ENCODE assay signal across 8 cellular contexts in the genomic region with DNA sequence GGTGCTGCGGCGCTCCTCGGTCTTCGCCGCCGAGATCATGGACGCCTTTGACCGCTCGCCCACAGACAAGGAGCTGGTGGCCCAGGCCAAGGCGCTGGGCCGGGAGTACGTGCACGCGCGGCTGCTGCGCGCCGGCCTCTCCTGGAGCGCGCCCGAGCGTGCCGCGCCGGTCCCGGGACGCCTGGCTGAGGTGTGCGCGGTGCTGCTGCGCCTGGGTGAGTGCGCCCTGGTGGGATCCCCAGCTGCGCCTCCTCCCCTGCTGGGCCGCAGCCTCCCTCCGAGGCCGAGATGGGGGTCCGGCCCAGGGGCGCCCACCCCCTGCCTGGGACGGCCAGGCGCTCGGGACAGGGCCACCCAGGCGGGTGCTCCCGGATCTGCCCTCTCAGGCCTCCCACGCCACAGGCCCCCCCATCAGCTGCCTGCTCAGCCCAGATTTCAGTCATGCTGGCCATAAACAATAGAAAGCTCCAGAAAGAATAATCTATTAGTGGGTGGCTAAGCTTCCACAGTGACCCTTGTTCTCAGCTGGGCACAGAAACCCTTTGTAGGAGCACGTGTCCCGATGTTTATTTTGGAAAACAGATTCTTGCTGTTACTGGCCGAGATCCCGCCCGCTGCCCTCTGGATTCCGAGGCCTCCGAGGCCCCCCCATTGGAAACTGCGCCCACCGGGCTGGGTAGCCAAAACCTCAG. TPM values are rescaled to one million over a fixed set of nuclear protein-coding genes. Genes with fewer than 3 reads are reported as not detected.
DNase-seq lines count a peak whose midpoint lies in the region; ATAC-seq and TF ChIP-seq lines count a peak whose summit lies in the region.

No MANE protein-coding gene starts in this region.

- peak overlapping the region; percentile 29 to 92 (median 68) for H3K9ac ChIP-seq in subcutaneous abdominal adipose tissue (ENCODE audit: low read length in 5 of 5)

- H3K36me3 ChIP-seq in Peyer's patch, result no peaks in the 10 kb centered on the region
- H3K36me3 ChIP-seq in effector memory CD4-positive, alpha-beta T cell (ENCODE audit: control insufficient read depth, insufficient read depth, low read length), result no peaks in the 10 kb centered on the region
- H3K36me3 ChIP-seq in lower lobe of right lung, result peaks cover 8% of the 10 kb centered on the region
- peaks cover 0 to 21% (median 20%) of the 10 kb centered on the region in 5 donors for H3K36me3 ChIP-seq in subcutaneous abdominal adipose tissue (ENCODE audit: control insufficient read depth in 5 of 5, insufficient read depth in 5 of 5, low read length in 5 of 5)

- no peaks in the 10 kb centered on the region for H3K9me3 ChIP-seq in Peyer's patch
- H3K9me3 ChIP-seq in effector memory CD4-positive, alpha-beta T cell (ENCODE audit: control insufficient read depth, low read length), result no peaks in the 10 kb centered on the region
- H3K9me3 ChIP-seq in lower lobe of right lung, result peaks cover 5% of the 10 kb centered on the region
- peaks cover 0 to 6% (median 5%) of the 10 kb centered on the region in 5 donors for H3K9me3 ChIP-seq in subcutaneous abdominal adipose tissue (ENCODE audit: control insufficient read depth in 5 of 5, low read length in 5 of 5)

- intact Hi-C loops in lower lobe of right lung (cut with DNase I), result no loop called here

- no peak for TF ChIP-seq CTCF in GM12865 (IDR thresholded peaks at IDR 0.05; ENCODE audit: insufficient read depth, low read depth, low read length, missing control alignments)
- no peak for TF ChIP-seq CTCF in Peyer's patch (IDR thresholded peaks at IDR 0.05)
- no peak for TF ChIP-seq CTCF in lower lobe of right lung (IDR thresholded peaks at IDR 0.05)

- no peaks in the 10 kb centered on the region for H3K27me3 ChIP-seq in Peyer's patch
- peaks cover 16% of the 10 kb centered on the region for H3K27me3 ChIP-seq in effector memory CD4-positive, alpha-beta T cell (replicated peaks; ENCODE audit: control insufficient read depth, insufficient read depth, low read length, poor library complexity, severe bottlenecking)
- peaks cover 4% of the 10 kb centered on the region for H3K27me3 ChIP-seq in lower lobe of right lung (ENCODE audit: low read depth)
- no peaks in the 10 kb centered on the region for H3K27me3 ChIP-seq in subcutaneous abdominal adipose tissue (ENCODE audit: control insufficient read depth in 5 of 5, insufficient read depth in 4 of 5, low read length in 5 of 5)

- H3K4me1 ChIP-seq in Peyer's patch (peaks cover 0 to 28% (median 7%) of the 10 kb centered on the region in 4 donors), lower lobe of right lung (peaks cover 37% of the 10 kb centered on the region), subcutaneous abdominal adipose tissue (ENCODE audit: control insufficient read depth in 5 of 5, insufficient read depth in 5 of 5, low read length in 5 of 5) (peaks cover 7 to 76% (median 65%) of the 10 kb centered on the region in 5 donors)
- H3K4me1 ChIP-seq in effector memory CD4-positive, alpha-beta T cell (ENCODE audit: control insufficient read depth, insufficient read depth, low read length, poor library complexity, severe bottlenecking), result peaks cover 6% of the 10 kb centered on the region

- peak overlapping the region; percentile 58 for H3K4me3 ChIP-seq in GM12865 (ENCODE audit: low read depth, low read length)
- peak overlapping the region; percentile 30 to 86 (median 66) for H3K4me3 ChIP-seq in Peyer's patch
- peak overlapping the region; percentile 37 for H3K4me3 ChIP-seq in effector memory CD4-positive, alpha-beta T cell (ENCODE audit: insufficient read depth, low read depth, low read length, poor library complexity, severe bottlenecking)
- H3K4me3 ChIP-seq in lower lobe of right lung, result peak overlapping the region; percentile 80
- H3K4me3 ChIP-seq in subcutaneous abdominal adipose tissue (ENCODE audit: low read depth in 1 of 5, low read length in 5 of 5), result peak overlapping the region; percentile 64 to 85 (median 73)

- peak overlapping the region in 3 of 4 donors; percentile 55 to 72 (median 58) for H3K27ac ChIP-seq in Peyer's patch
- no peak overlapping the region for H3K27ac ChIP-seq in effector memory CD4-positive, alpha-beta T cell (ENCODE audit: insufficient read depth, low read length, poor library complexity, severe bottlenecking)
- peak overlapping the region; percentile 72 for H3K27ac ChIP-seq in lower lobe of right lung
- peak overlapping the region; percentile 92 for H3K27ac ChIP-seq in subcutaneous abdominal adipose tissue (ENCODE audit: low read depth, low read length)

- TF ChIP-seq POLR2A in Peyer's patch (IDR thresholded peaks at IDR 0.05), result no peak

- peak; percentile 50 for DNase-seq in GM12865 (ENCODE audit: low read depth)
- DNase-seq in Peyer's patch, result peak in 1 of 3 donors; percentile 66
- no peak for DNase-seq in effector memory CD4-positive, alpha-beta T cell
- no peak for DNase-seq in lower lobe of right lung
- DNase-seq in NCI-H146 treated with DMSO at 0.1 percent for 48 hours (lab: John Stamatoyannopoulos, UW; ENCODE audit: unreplicated experiment), result no peak

- peak; percentile 65 to 68 for ATAC-seq in lower lobe of right lung
- no peak for ATAC-seq in HG03108 (IDR thresholded peaks at IDR 0.05; ENCODE audit: unreplicated experiment)
- no peak for ATAC-seq in GM21367 (IDR thresholded peaks at IDR 0.05; ENCODE audit: unreplicated experiment)

RNA-seq across cellular contexts. Expression of gene BOK, which starts 1.1 kb away (rescaled TPM):
- 10 to 100 TPM in 3 of 4 donors, 1 to 10 TPM in 1; 6.7 to 20.2 (median 15.5) TPM for total RNA-seq in Peyer's patch
- total RNA-seq in lower lobe of right lung, result 44.2 TPM

RNA-seq across cellular contexts. Expression of gene STK25, which starts 51.3 kb away (rescaled TPM):
- total RNA-seq in Peyer's patch, result 100 to 1,000 TPM; 149 to 356 (median 275) TPM
- total RNA-seq in lower lobe of right lung, result 125 TPM

Comparison
In these comparisons a context has a peak if more than half of its experiments do, and no peak if none do; other contexts are left out.
1. ATAC-seq: peak in lower lobe of right lung (2 of 2); none in HG03108 (single experiment) and GM21367 (single experiment).
2. Peak in every context shown above with its lines, with median percentiles within 50 percentile points of each other: H3K4me3 ChIP-seq.